In the genomic region with DNA sequence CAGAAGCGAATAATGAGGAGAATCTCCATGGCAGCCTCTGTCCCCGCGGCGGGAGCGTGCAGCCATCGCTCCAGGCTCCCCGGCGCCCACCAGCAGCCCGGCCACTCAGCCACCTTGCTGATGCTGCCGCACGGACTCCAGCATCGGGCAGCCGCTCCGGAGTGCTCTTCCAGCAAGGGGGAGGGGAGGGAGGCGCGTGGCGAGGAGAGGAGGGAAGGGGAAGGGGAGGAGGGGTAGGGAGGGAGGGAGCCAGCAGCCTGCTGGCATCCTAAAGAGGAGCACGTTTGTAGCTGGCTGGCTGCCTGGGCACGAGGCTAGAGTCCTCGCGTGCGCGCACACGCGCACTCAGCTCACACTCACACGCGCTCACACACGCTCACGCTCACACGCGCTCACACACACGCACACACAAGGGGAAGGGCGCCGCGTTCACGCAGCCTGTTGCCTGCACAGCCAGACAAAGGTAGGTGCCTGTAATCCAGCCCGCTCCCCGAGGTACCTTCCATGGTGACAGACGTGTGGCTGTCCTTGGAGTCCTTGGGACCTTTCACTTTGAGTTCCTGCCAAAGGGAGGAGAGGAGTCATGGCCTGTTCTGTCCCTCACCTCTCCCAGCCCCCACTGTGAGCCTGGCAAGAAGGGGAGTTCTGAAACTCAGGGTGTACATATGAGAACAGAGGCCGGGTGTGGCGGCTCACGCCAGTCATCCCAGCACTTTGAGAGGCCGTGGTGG, we compare ENCODE assay signal across 13 cellular contexts.
DNase-seq lines count a peak whose midpoint lies in the region; ATAC-seq and TF ChIP-seq lines count a peak whose summit lies in the region.
"Had no signal": no experiment of that assay in that cellular context is flagged by ENCODE, and none has a peak within 500 bp of the region (broad histone marks: within the 10 kb centered on the region; RNA-seq: fewer than 3 reads in every experiment).

No MANE protein-coding gene starts in this region.

- H3K4me3 ChIP-seq in HUES48 (ENCODE audit: low read depth, low read length): peak overlapping the region; percentile 37
- no peak overlapping the region for H3K4me3 ChIP-seq in foreskin fibroblast (ENCODE audit: low read depth in 1 of 2, low read length in 2 of 2)

- H3K27me3 Mint-ChIP-seq in nephron progenitor cell (ENCODE audit: low read depth, poor library complexity): peaks cover 16% of the 10 kb centered on the region
- H3K27me3 Mint-ChIP-seq: activated T-helper 17 cell treated with anti-CD3 and anti-CD28 coated beads, Interleukin-2, amount 50 U/mL, for 72 hours; naive B cell had no signal

- peak overlapping the region; percentile 74 for H3K4me3 Mint-ChIP-seq in nephron progenitor cell
- H3K4me3 Mint-ChIP-seq: activated T-helper 17 cell treated with anti-CD3 and anti-CD28 coated beads, Interleukin-2, amount 50 U/mL, for 72 hours; naive B cell had no signal

- intact Hi-C loops in Right ventricle myocardium inferior (cut with DNase I): no loop called here

- no peak for TF ChIP-seq CTCF in nephron progenitor cell (IDR thresholded peaks at IDR 0.05)
- TF ChIP-seq CTCF in foreskin fibroblast (IDR thresholded peaks at IDR 0.05; ENCODE audit: low read depth, low read length): no peak

- H3K36me3 ChIP-seq in HUES48 (ENCODE audit: control insufficient read depth, insufficient read depth, low read length): no peaks in the 10 kb centered on the region

- H3K36me3 Mint-ChIP-seq in nephron progenitor cell (ENCODE audit: low read depth): peaks cover 32% of the 10 kb centered on the region
- H3K36me3 Mint-ChIP-seq: naive B cell had no signal

- H3K27ac Mint-ChIP-seq in nephron progenitor cell: no peak overlapping the region
- H3K27ac Mint-ChIP-seq: activated T-helper 17 cell treated with anti-CD3 and anti-CD28 coated beads, Interleukin-2, amount 50 U/mL, for 72 hours had no signal

- no peak overlapping the region for H3K9ac ChIP-seq in HUES48 (ENCODE audit: low read depth, low read length)

- CTCF ChIA-PET in HEK293T (lab: Yijun Ruan, JAX): no interaction called here

- H3K4me1 Mint-ChIP-seq in nephron progenitor cell: peaks cover 54% of the 10 kb centered on the region
- H3K4me1 Mint-ChIP-seq: activated T-helper 17 cell treated with anti-CD3 and anti-CD28 coated beads, Interleukin-2, amount 50 U/mL, for 72 hours had no signal

- peaks cover 15% of the 10 kb centered on the region; the same call in 1 of the 2 replicates for H3K4me1 ChIP-seq in HUES48 (ENCODE audit: control insufficient read depth, insufficient read depth, low read length)

- no peaks in the 10 kb centered on the region for H3K27me3 ChIP-seq in HUES48 (ENCODE audit: control insufficient read depth, insufficient read depth, low read length)

- POLR2A ChIA-PET in HEK293T (lab: Yijun Ruan, JAX): no interaction called here

- H3K27ac ChIP-seq in HUES48 (ENCODE audit: low read depth, low read length): no peak overlapping the region

- H3K9me3 Mint-ChIP-seq in nephron progenitor cell: no peaks in the 10 kb centered on the region
- H3K9me3 Mint-ChIP-seq: activated T-helper 17 cell treated with anti-CD3 and anti-CD28 coated beads, Interleukin-2, amount 50 U/mL, for 72 hours; naive B cell had no signal

- ATAC-seq in Right ventricle myocardium inferior: peak; percentile 71
- no peak for ATAC-seq in GM21390 (IDR thresholded peaks at IDR 0.05; ENCODE audit: unreplicated experiment)
- ATAC-seq: activated T-helper 17 cell treated with anti-CD3 and anti-CD28 coated beads, Interleukin-2, amount 50 U/mL, for 72 hours; esophagus mucosa; HCT116 had no signal

- no peaks in the 10 kb centered on the region for H3K9me3 ChIP-seq in HUES48 (ENCODE audit: control insufficient read depth, insufficient read depth, low read length)

- peak; percentile 21 for DNase-seq in NCI-H526 treated with DMSO at 0.1 percent for 48 hours (lab: John Stamatoyannopoulos, UW)
- no peak for DNase-seq in Right ventricle myocardium inferior (ENCODE audit: missing footprints)
- DNase-seq in nephron progenitor cell: peak; percentile 54
- no peak for DNase-seq in foreskin fibroblast
- no peak for DNase-seq in epidermal melanocyte (ENCODE audit: insufficient read length, low spot score)
- DNase-seq in HEK293T (ENCODE audit: extremely low spot score): no peak
- DNase-seq: naive B cell, NCI-H774 had no signal

TF ChIP-seq in HEK293T, 16 proteins besides CTCF, POLR2A, EP300 and RAD21:
- TF ChIP-seq NFRKB (IDR thresholded peaks at IDR 0.05) (no peak), FOXA1 (IDR thresholded peaks at IDR 0.05) (no peak), FOXM1 (IDR thresholded peaks at IDR 0.05; ENCODE audit: borderline replicate concordance) (no peak), TARDBP (IDR thresholded peaks at IDR 0.05) (no peak), BHLHE40 (IDR thresholded peaks at IDR 0.05; ENCODE audit: borderline replicate concordance) (no peak), ARNT (IDR thresholded peaks at IDR 0.05) (no peak), SP1 (IDR thresholded peaks at IDR 0.05) (no peak), SUZ12 (IDR thresholded peaks at IDR 0.05) (no peak), CTBP1 (IDR thresholded peaks at IDR 0.05; ENCODE audit: borderline replicate concordance) (no peak), FOXK2 (IDR thresholded peaks at IDR 0.05) (no peak), HDGF (IDR thresholded peaks at IDR 0.05; ENCODE audit: borderline replicate concordance) (no peak), ELF4 (IDR thresholded peaks at IDR 0.05) (no peak)
- TF ChIP-seq, protein P1, sequence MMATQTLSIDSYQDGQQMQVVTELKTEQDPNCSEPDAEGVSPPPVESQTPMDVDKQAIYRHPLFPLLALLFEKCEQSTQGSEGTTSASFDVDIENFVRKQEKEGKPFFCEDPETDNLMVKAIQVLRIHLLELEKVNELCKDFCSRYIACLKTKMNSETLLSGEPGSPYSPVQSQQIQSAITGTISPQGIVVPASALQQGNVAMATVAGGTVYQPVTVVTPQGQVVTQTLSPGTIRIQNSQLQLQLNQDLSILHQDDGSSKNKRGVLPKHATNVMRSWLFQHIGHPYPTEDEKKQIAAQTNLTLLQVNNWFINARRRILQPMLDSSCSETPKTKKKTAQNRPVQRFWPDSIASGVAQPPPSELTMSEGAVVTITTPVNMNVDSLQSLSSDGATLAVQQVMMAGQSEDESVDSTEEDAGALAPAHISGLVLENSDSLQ (IDR thresholded peaks at IDR 0.05): no peak

Comparison
In these comparisons a context has a peak if more than half of its experiments do, and no peak if none do; other contexts are left out.
1. DNase-seq: peak in NCI-H526 treated with DMSO at 0.1 percent for 48 hours (single experiment) and nephron progenitor cell (single experiment); none in Right ventricle myocardium inferior (single experiment), foreskin fibroblast (0 of 2), epidermal melanocyte (single experiment) and HEK293T (single experiment).